ENCODE assay signal across 8 cellular contexts in the genomic region with DNA sequence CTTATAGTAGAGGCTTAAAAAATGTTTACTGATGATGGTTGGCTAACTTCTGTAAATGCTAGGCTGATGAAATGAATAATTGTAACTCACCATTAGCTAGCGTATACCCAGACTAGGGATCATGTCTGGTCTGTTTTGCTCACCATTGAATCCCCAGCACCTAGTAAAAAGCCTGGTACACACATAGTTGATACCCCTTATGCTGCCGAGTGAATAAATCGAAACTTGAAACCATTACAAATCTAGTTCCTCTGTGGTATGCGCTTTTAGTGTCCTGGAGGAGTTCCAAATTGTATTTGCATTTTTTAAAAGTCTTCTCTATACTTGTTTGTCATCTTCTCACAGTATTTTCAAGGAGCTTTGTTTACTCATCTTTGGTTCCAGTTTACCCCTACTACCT. TPM values are rescaled to one million over a fixed set of nuclear protein-coding genes. Genes with fewer than 3 reads are reported as not detected.
DNase-seq lines count a peak whose midpoint lies in the region; ATAC-seq, FAIRE-seq and TF ChIP-seq lines count a peak whose summit lies in the region.

No MANE protein-coding gene starts in this region.

- no peak for TF ChIP-seq CTCF in GM12878 (IDR thresholded peaks at IDR 0.05 in 2 of 3, conservative IDR thresholded peaks at IDR 0.05 in 1 of 3; ENCODE audit: control insufficient read depth in 2 of 3, extremely low read depth in 1 of 3, insufficient read depth in 1 of 3, low read depth in 3 of 3, low read length in 3 of 3)

- SMC1A ChIA-PET in GM12878 (lab: Charles Lee; ENCODE audit: uncharacterized antibody, unreplicated experiment): interaction anchor here (0.7 to 2.6 kb wide), 5 partner anchors 9 to 70 kb away, joined by 3 to 14 read pairs (median 3); no protein-coding TSS in a partner anchor

- H3K4me3 ChIP-seq in GM12878: peak overlapping the region; percentile 70

- peak overlapping the region; percentile 69; the same call in 1 of the 2 replicates for H3K9ac ChIP-seq in GM12878 (ENCODE audit: control insufficient read depth, insufficient read depth, low read length)

- TF ChIP-seq RAD21 in GM12878 (IDR thresholded peaks at IDR 0.05; ENCODE audit: insufficient read depth, low read depth, low read length): no peak

- H3K36me3 ChIP-seq in KOPT-K1 (ENCODE audit: insufficient read depth, low read length) (peaks cover 46% of the 10 kb centered on the region), GM12878 (ENCODE audit: control insufficient read depth in 2 of 2, insufficient read depth in 2 of 2, low read length in 1 of 2) (no peaks in the 10 kb centered on the region)

- no peaks in the 10 kb centered on the region for H3K9me3 ChIP-seq in KOPT-K1 (ENCODE audit: insufficient read depth, low read length, poor library complexity, severe bottlenecking)
- H3K9me3 ChIP-seq in GM12878 (replicated peaks; ENCODE audit: control insufficient read depth, insufficient read depth, low read length): no peaks in the 10 kb centered on the region

- intact Hi-C loops in GM12878 (cut with micrococcal nuclease; ENCODE audit: unreplicated experiment): no loop called here

- peak overlapping the region; percentile 60 for H2AFZ ChIP-seq in GM12878 (ENCODE audit: control insufficient read depth, low read depth, low read length)

- peaks cover 3% of the 10 kb centered on the region; the same call in 1 of the 2 replicates for H3K79me2 ChIP-seq in GM12878 (ENCODE audit: control insufficient read depth, insufficient read depth, low read length)

- H3K27ac ChIP-seq in KOPT-K1 (ENCODE audit: low read depth, low read length, poor library complexity, severe bottlenecking) (peak overlapping the region; percentile 89), GM12878 (ENCODE audit: control insufficient read depth, insufficient read depth) (peak overlapping the region; percentile 40)

- RAD21 ChIA-PET in GM12878 (lab: Charles Lee; ENCODE audit: unreplicated experiment): interaction anchor here (1.0 to 1.9 kb wide), 3 partner anchors 30 to 140 kb away, joined by 3 to 8 read pairs (median 4); no protein-coding TSS in a partner anchor

- no TSS peak for BruUV-seq in GM12878 (replicated peaks; lab: Mats Ljungman, UMichigan)

- no peaks in the 10 kb centered on the region for H3K27me3 ChIP-seq in GM12878 (replicated peaks in 1 of 2; ENCODE audit: control insufficient read depth in 2 of 2, insufficient read depth in 2 of 2, low read length in 1 of 2)

- CTCF ChIA-PET in GM12878 (lab: Yijun Ruan, JAX): interaction anchor here (0.7 to 3.5 kb wide), 8 partner anchors 30 to 232 kb away, joined by 3 to 38 read pairs (median 4); no protein-coding TSS in a partner anchor

- 2% methylated on average over 4 of the region's 4 CpGs for WGBS in GM12878 (ENCODE audit: insufficient coverage, insufficient replicate concordance, low lambda C conversion rate, missing lambda C conversion rate)

- H4K20me1 ChIP-seq in GM12878 (ENCODE audit: control insufficient read depth, insufficient read depth): no peaks in the 10 kb centered on the region

- peak; percentile 55 for ATAC-seq in GM12878
- no peak for ATAC-seq in HG03135 (IDR thresholded peaks at IDR 0.05; ENCODE audit: unreplicated experiment)
- ATAC-seq in HG03565 (IDR thresholded peaks at IDR 0.05; ENCODE audit: unreplicated experiment): no peak

- peak; percentile 23 for DNase-seq in SIG-M5 treated with dmso at 0.1 percent for 504 hours (lab: John Stamatoyannopoulos, UW; ENCODE audit: unreplicated experiment)
- no peak for DNase-seq in SIG-M5 (lab: John Stamatoyannopoulos, UW)
- DNase-seq in GM12878 (ENCODE audit: low read depth, low spot score): peak; percentile 51
- peak; percentile 24 for DNase-seq in myocyte (ENCODE audit: low read depth)
- DNase-seq in NCI-H526 (lab: John Stamatoyannopoulos, UW): no peak

- H3K4me2 ChIP-seq in GM12878 (ENCODE audit: control insufficient read depth, insufficient read depth): peak overlapping the region; percentile 65

- FAIRE-seq in GM12878 (lab: Jason Lieb, UNC): peak; percentile 88

- no peak for TF ChIP-seq EP300 in GM12878 (IDR thresholded peaks at IDR 0.05; ENCODE audit: borderline replicate concordance in 1 of 2, control insufficient read depth in 1 of 2, low read depth in 2 of 2, low read length in 2 of 2)

- H3K4me1 ChIP-seq in GM12878 (ENCODE audit: control insufficient read depth, insufficient read depth, low read length): peaks cover 3% of the 10 kb centered on the region; the same call in 1 of the 2 replicates

- TF ChIP-seq POLR2A in GM12878 (IDR thresholded peaks at IDR 0.05; ENCODE audit: low read depth, low read length): no peak

- in situ Hi-C loops in GM12878 (cut with MboI): no loop called here

- POLR2A ChIA-PET in GM12878 (lab: Charles Lee): interaction anchor here (0.6 kb wide), 1 partner anchor 565 kb away, joined by 6 read pairs; no protein-coding TSS in a partner anchor

TF ChIP-seq in GM12878, 131 proteins besides CTCF, POLR2A, EP300 and RAD21:
- 0 out of 2 replicates have a peak, but pooled peaks have one; percentile 18 for TF ChIP-seq ATF7 (IDR thresholded peaks at IDR 0.05; ENCODE audit: low read depth)
- peak; percentile 72; the same call in 1 of the 3 replicates for TF ChIP-seq POU2F2 (IDR thresholded peaks at IDR 0.05; ENCODE audit: borderline replicate concordance, low read depth, low read length)
- TF ChIP-seq ETV6 (conservative IDR thresholded peaks at IDR 0.05 in 1 of 2, IDR thresholded peaks at IDR 0.05 in 1 of 2; ENCODE audit: borderline replicate concordance in 1 of 2, low read depth in 1 of 2): peak in 1 of 2 experiments; percentile 52; a peak in 1 of 4 replicates
- peak; percentile 57 for TF ChIP-seq JUNB (IDR thresholded peaks at IDR 0.05)
- TF ChIP-seq IRF4 (IDR thresholded peaks at IDR 0.05; ENCODE audit: low read depth, low read length): 0 out of 2 replicates have a peak, but pooled peaks have one; percentile 12
- TF ChIP-seq SPI1 (IDR thresholded peaks at IDR 0.05; ENCODE audit: borderline replicate concordance, insufficient read depth, low read depth, low read length): peak; percentile 27; the same call in 1 of the 2 replicates
- no peak for TF ChIP-seq EGR1 (IDR thresholded peaks at IDR 0.05; ENCODE audit: borderline replicate concordance in 1 of 2, low read depth in 2 of 2, low read length in 2 of 2)
- TF ChIP-seq IKZF2 (IDR thresholded peaks at IDR 0.05): no peak
- TF ChIP-seq, protein P1, sequence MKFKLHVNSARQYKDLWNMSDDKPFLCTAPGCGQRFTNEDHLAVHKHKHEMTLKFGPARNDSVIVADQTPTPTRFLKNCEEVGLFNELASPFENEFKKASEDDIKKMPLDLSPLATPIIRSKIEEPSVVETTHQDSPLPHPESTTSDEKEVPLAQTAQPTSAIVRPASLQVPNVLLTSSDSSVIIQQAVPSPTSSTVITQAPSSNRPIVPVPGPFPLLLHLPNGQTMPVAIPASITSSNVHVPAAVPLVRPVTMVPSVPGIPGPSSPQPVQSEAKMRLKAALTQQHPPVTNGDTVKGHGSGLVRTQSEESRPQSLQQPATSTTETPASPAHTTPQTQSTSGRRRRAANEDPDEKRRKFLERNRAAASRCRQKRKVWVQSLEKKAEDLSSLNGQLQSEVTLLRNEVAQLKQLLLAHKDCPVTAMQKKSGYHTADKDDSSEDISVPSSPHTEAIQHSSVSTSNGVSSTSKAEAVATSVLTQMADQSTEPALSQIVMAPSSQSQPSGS (IDR thresholded peaks at IDR 0.05; ENCODE audit: low read length): 0 out of 2 replicates have a peak, but pooled peaks have one; percentile 16
- peak; percentile 64; the same call in 1 of the 2 replicates for TF ChIP-seq NFIC (IDR thresholded peaks at IDR 0.05; ENCODE audit: low read depth, low read length)
- TF ChIP-seq, protein P2, sequence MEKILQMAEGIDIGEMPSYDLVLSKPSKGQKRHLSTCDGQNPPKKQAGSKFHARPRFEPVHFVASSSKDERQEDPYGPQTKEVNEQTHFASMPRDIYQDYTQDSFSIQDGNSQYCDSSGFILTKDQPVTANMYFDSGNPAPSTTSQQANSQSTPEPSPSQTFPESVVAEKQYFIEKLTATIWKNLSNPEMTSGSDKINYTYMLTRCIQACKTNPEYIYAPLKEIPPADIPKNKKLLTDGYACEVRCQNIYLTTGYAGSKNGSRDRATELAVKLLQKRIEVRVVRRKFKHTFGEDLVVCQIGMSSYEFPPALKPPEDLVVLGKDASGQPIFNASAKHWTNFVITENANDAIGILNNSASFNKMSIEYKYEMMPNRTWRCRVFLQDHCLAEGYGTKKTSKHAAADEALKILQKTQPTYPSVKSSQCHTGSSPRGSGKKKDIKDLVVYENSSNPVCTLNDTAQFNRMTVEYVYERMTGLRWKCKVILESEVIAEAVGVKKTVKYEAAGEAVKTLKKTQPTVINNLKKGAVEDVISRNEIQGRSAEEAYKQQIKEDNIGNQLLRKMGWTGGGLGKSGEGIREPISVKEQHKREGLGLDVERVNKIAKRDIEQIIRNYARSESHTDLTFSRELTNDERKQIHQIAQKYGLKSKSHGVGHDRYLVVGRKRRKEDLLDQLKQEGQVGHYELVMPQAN (conservative IDR thresholded peaks at IDR 0.05): no peak
- peak; percentile 82 for TF ChIP-seq RUNX3 (IDR thresholded peaks at IDR 0.05; ENCODE audit: low read length)

RNA-seq across cellular contexts. Expression of a gene that starts 1.3 kb away (rescaled TPM):
- 35.7 and 41.0 TPM in 2 replicates for total RNA-seq in GM12878 (2013; cell fraction: nucleolus; rRNA removed)
- total RNA-seq in GM12878 (2014; rRNA removed) (8.4 and 10.3 TPM in 2 replicates), GM12878 (2014; rRNA removed; fragmentation: Illumina TruSeq; extraction: Trizol) (18.3 and 18.8 TPM in 2 replicates), GM12878 (2021) (10.6 and 12.4 TPM in 2 replicates), myocyte (7.0 and 15.8 TPM in 2 replicates)
- polyA plus RNA-seq in GM12878 (2011; ENCODE audit: low read depth): 2.5 TPM
- polyA plus RNA-seq in GM12878 (2011; rRNA removed) (15.9 and 19.5 TPM in 2 replicates), GM12878 (2014; fragmentation: Illumina TruSeq; extraction: Trizol) (12.5 and 13.1 TPM in 2 replicates), GM12878 (2014; fragmentation: Nextera tagmentation; extraction: Ambion mirVana) (1 to 10 TPM; 9.4 to 9.9 TPM), GM12878 (2014; rRNA removed) (8.1 and 8.8 TPM in 2 replicates), GM12878 (2016; fragmentation: Nextera tagmentation; extraction: Ambion mirVana) (10 to 100 TPM; 12.8 to 15.3 TPM)
- 5.5 and 6.2 TPM in 2 replicates for polyA plus RNA-seq in GM12878 (2011; cell fraction: cytosol; rRNA removed)
- 8.2 and 11.9 TPM in 2 replicates for polyA plus RNA-seq in GM12878 (2011; cell fraction: nucleus; rRNA removed)
- polyA plus RNA-seq in GM12878 (2012): 4.1 and 4.9 TPM in 2 replicates
- polyA minus RNA-seq in GM12878 (2011; rRNA and poly(A)+ RNA removed): 16.2 and 21.2 TPM in 2 replicates
- polyA minus RNA-seq in GM12878 (2011; cell fraction: cytosol; rRNA and poly(A)+ RNA removed): 9.1 and 9.5 TPM in 2 replicates
- 23.3 and 37.2 TPM in 2 replicates for polyA minus RNA-seq in GM12878 (2011; cell fraction: nucleus; rRNA and poly(A)+ RNA removed)
- polyA plus RNA-seq in myocyte (2012): 4.6 TPM

Comparison
In these comparisons a context has a peak if more than half of its experiments do, and no peak if none do; other contexts are left out.
1. DNase-seq: peak in SIG-M5 treated with dmso at 0.1 percent for 504 hours (single experiment), GM12878 (single experiment) and myocyte (single experiment); none in SIG-M5 (single experiment) and NCI-H526 (0 of 2).